Comparison of ENCODE assay signal across 8 cellular contexts in the genomic region with DNA sequence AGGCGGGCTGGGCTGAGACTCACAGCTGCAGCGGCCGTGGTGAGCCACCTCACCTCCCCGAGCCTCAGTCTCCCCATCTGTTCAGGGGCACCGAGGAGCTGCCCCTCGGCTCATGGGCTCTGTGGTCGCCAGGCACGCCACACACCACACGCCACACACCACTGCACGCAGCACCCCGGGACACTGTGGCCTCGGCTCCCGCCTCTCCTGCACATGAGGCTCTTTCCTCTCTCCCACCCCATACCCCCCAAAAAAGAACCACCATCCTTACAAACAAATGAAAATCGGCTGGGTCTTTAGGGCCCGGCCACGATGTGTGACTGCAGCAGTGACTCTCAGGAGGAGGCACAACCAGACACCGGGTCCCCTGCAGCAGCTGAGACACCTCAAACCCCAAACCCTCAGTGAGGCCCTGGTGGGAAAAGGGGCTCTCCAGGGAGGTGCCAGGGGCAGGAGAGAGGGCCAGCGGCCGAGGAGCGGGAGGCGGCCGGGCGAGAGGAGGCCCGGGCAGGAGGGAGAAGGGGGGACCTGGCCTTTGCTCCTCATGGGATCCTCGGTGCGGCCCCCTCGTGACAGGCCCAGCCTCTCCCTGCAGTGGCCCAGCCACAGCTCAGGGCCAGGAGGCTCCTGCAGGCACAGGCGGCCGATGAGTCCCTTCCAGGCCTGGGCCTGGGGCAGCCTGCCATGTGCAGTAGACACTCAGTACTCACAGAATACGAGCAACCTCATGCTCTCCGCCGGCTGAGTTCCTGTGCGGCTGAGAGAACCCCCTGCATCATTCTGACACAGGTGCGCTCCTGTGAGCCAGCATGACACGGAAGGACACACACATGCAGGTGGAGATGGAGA.
DNase-seq lines count a peak whose midpoint lies in the region; ATAC-seq and TF ChIP-seq lines count a peak whose summit lies in the region.

No MANE protein-coding gene starts in this region.

- H3K27ac Mint-ChIP-seq in activated naive CD4-positive, alpha-beta T cell treated with anti-CD3 and anti-CD28 coated beads, Interleukin-2, amount 50 U/mL, for 72 hours, result peak overlapping the region; percentile 94 to 97
- H3K27ac Mint-ChIP-seq in mesothelial cell of epicardium, result peak overlapping the region; percentile 97

- H3K27me3 Mint-ChIP-seq in mesothelial cell of epicardium (ENCODE audit: low read depth), result no peaks in the 10 kb centered on the region

- peaks cover 3 to 9% of the 10 kb centered on the region in 2 donors for H3K36me3 Mint-ChIP-seq in activated naive CD4-positive, alpha-beta T cell treated with anti-CD3 and anti-CD28 coated beads, Interleukin-2, amount 50 U/mL, for 72 hours
- H3K36me3 Mint-ChIP-seq in mesothelial cell of epicardium, result peaks cover 1% of the 10 kb centered on the region

- H3K4me3 Mint-ChIP-seq in mesothelial cell of epicardium, result no peak overlapping the region

- peaks cover 0 to 4% of the 10 kb centered on the region in 2 donors for H3K9me3 Mint-ChIP-seq in activated naive CD4-positive, alpha-beta T cell treated with anti-CD3 and anti-CD28 coated beads, Interleukin-2, amount 50 U/mL, for 72 hours
- no peaks in the 10 kb centered on the region for H3K9me3 Mint-ChIP-seq in mesothelial cell of epicardium

- no peak for TF ChIP-seq CTCF in mesothelial cell of epicardium (IDR thresholded peaks at IDR 0.05; ENCODE audit: unreplicated experiment)

- H3K4me1 Mint-ChIP-seq in mesothelial cell of epicardium, result peaks cover 45% of the 10 kb centered on the region

- DNase-seq in stimulated activated CD4-positive, alpha-beta T cell treated with anti-CD3 and anti-CD28 coated beads, Interleukin-1b, Interleukin-23, amount 100 ng/mL, for 48 hours, result peak; percentile 39
- DNase-seq in stimulated activated CD4-positive, alpha-beta T cell treated with anti-CD3 and anti-CD28 coated beads, Interleukin-2, amount 100 ng/mL, for 48 hours, result no peak
- DNase-seq in activated naive CD4-positive, alpha-beta T cell treated with anti-CD3 and anti-CD28 coated beads, Interleukin-2, amount 50 U/mL, for 72 hours (ENCODE audit: low spot score in 2 of 2), result no peak
- DNase-seq in mesothelial cell of epicardium (ENCODE audit: low spot score in 2 of 2, unreplicated experiment in 2 of 2) (no peak), NCI-H1436 (lab: John Stamatoyannopoulos, UW) (no peak), iPS-NIHi11 (ENCODE audit: low spot score) (no peak), AG08395 (ENCODE audit: low spot score) (no peak)

- ATAC-seq in activated naive CD4-positive, alpha-beta T cell treated with anti-CD3 and anti-CD28 coated beads, Interleukin-2, amount 50 U/mL, for 72 hours, result no peak
- no peak for ATAC-seq in HG03095 (IDR thresholded peaks at IDR 0.05; ENCODE audit: unreplicated experiment)
